In the genomic region with DNA sequence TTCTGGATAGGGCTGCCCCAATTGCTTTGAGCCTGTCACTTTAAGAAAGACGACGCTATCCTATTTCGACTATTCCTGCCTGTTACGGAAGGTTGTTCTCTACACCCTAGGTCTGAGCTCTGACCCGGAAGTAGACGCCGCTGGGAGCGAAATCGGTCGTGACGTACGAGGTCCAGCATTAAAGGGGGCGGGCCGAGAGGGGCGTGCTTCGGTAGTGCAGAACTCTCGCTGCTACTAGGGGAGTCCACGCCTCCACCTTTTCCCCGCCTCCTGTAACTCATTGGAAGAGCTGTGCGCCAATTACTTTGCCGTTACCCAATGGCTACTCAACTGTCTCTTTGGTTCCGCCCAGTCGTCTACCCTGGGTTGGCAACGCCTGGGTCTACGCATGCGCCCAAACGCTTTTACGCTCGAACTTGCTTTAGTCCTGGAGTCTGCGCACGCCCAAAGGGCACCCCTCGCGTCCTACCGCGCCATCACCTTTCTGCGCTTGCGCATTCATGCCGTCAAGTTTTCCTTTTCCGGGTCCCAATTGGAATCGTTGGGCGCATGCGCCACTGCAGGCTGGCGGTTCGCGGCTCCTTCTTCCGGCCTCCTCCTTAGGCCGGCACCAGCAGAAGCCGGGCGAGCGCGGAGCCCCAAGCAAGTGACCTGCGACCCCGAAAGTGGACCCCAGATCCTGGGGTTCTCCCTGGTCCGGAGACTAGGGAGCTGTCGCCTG, we compare ENCODE assay signal across 8 cellular contexts. TPM values are rescaled to one million over a fixed set of nuclear protein-coding genes. Genes with fewer than 3 reads are reported as not detected.
DNase-seq lines count a peak whose midpoint lies in the region; ATAC-seq, FAIRE-seq and TF ChIP-seq lines count a peak whose summit lies in the region.

TSS of gene PCNX3 (plus strand) at position 548 of the 721 bp plus-strand sequence. CDS start 536 bp downstream, outside the sequence.

- peak within 1 kb of the TSS; percentile 89 to 96 for H3K4me3 Mint-ChIP-seq in CD14-positive monocyte
- H3K4me3 Mint-ChIP-seq in activated CD4-positive, alpha-beta memory T cell treated with anti-CD3 and anti-CD28 coated beads for 36 hours = peak within 1 kb of the TSS; percentile 96

- no peaks in the 10 kb centered on the region for H3K9me3 ChIP-seq in HepG2 (ENCODE audit: low read length)

- peaks cover 60% of the 10 kb centered on the region for H3K79me2 ChIP-seq in HepG2 (ENCODE audit: insufficient read depth, low read length)

- no peak for TF ChIP-seq RAD21 in HepG2 (CRISPR knock-in tag; IDR thresholded peaks at IDR 0.05)

- ATAC-seq in GM19438 (IDR thresholded peaks at IDR 0.05; ENCODE audit: low read depth, unreplicated experiment) (peak; percentile 73), HG03575 (IDR thresholded peaks at IDR 0.05; ENCODE audit: extremely low read depth, insufficient number of reproducible peaks, low FRiP score, unreplicated experiment) (peak; percentile 46), HepG2 (peak; percentile 72)

- POLR2A ChIA-PET in activated CD4-positive, alpha-beta memory T cell treated with anti-CD3 and anti-CD28 coated beads for 36 hours (lab: Charles Lee) = interaction anchor here (0.5 to 3.9 kb wide), 21 partner anchors 20 to 755 kb away, joined by 3 to 24 read pairs (median 6); partner anchors contain the start of genes CFL1, EHBP1L1, FAM89B and KCNK7
- POLR2A ChIA-PET in HepG2 (lab: Yijun Ruan, JAX) = interaction anchor here (0.7 to 4.3 kb wide), 27 partner anchors 9 to 437 kb away, joined by 3 to 48 read pairs (median 4); partner anchors contain the start of genes CCDC85B, CFL1, EHBP1L1 and KAT5

- H3K27ac ChIP-seq in HepG2 (ENCODE audit: extremely low read length, insufficient read depth, low read length) = peak within 1 kb of the TSS; percentile 92

- no peaks in the 10 kb centered on the region for H3K27me3 Mint-ChIP-seq in CD14-positive monocyte (ENCODE audit: low read depth in 3 of 3)
- peaks cover 3% of the 10 kb centered on the region for H3K27me3 Mint-ChIP-seq in activated CD4-positive, alpha-beta memory T cell treated with anti-CD3 and anti-CD28 coated beads for 36 hours

- peak within 1 kb of the TSS; percentile 96 for H3K4me2 ChIP-seq in HepG2 (ENCODE audit: low read depth, low read length)

- H4K20me1 ChIP-seq in HepG2 (ENCODE audit: insufficient read depth, low read length) = peaks cover 23% of the 10 kb centered on the region; the same call in 1 of the 2 replicates

- H3K27me3 ChIP-seq in HepG2 (ENCODE audit: control insufficient read depth in 1 of 2, insufficient read depth in 2 of 2, low read length in 2 of 2) = no peaks in the 10 kb centered on the region; a peak in 1 of 5 replicates

- H3K4me1 ChIP-seq in HepG2 (ENCODE audit: insufficient read depth, low read length) = peaks cover 41% of the 10 kb centered on the region

- H3K36me3 Mint-ChIP-seq in CD14-positive monocyte = peaks cover 36 to 59% of the 10 kb centered on the region in 2 donors
- H3K36me3 Mint-ChIP-seq in activated CD4-positive, alpha-beta memory T cell treated with anti-CD3 and anti-CD28 coated beads for 36 hours = peaks cover 31% of the 10 kb centered on the region

- TF ChIP-seq POLR2A in HepG2 (IDR thresholded peaks at IDR 0.05; ENCODE audit: insufficient read depth in 1 of 2, low read depth in 2 of 2, low read length in 2 of 2) = peak in 1 of 2 experiments; percentile 44; a peak in 2 of 4 replicates

- peaks cover 39% of the 10 kb centered on the region for H3K4me1 Mint-ChIP-seq in CD14-positive monocyte
- peaks cover 43% of the 10 kb centered on the region for H3K4me1 Mint-ChIP-seq in activated CD4-positive, alpha-beta memory T cell treated with anti-CD3 and anti-CD28 coated beads for 36 hours (ENCODE audit: low read depth)

- no peak within 1 kb of the TSS for H2AFZ ChIP-seq in HepG2 (ENCODE audit: low read length)

- WGBS in HepG2 (ENCODE audit: low lambda C conversion rate) = 1% methylated on average over 39 of the region's 55 CpGs

- DNase-seq in CD14-positive monocyte (ENCODE audit: low spot score) (peak; percentile 100), NCI-H82 treated with DMSO at 0.1 percent for 48 hours (lab: John Stamatoyannopoulos, UW; ENCODE audit: unreplicated experiment) (peak; percentile 98), dermis microvascular lymphatic vessel endothelial cell (ENCODE audit: low read depth in 2 of 2) (peak; percentile 100), HepG2 (ENCODE audit: low spot score) (peak; percentile 100)
- peak; percentile 100 for DNase-seq in activated CD4-positive, alpha-beta memory T cell treated with anti-CD3 and anti-CD28 coated beads for 36 hours
- DNase-seq in stimulated activated CD4-positive, alpha-beta T cell treated with anti-CD3 and anti-CD28 coated beads, Interleukin-4, amount 100 ng/mL, for 1 hour = peak; percentile 99

- H3K9ac ChIP-seq in HepG2 (ENCODE audit: insufficient read depth, low read depth, low read length) = peak within 1 kb of the TSS; percentile 95

- peak; percentile 100 for FAIRE-seq in HepG2 (lab: Jason Lieb, UNC)

- CTCF ChIA-PET in activated CD4-positive, alpha-beta memory T cell treated with anti-CD3 and anti-CD28 coated beads for 36 hours (lab: Charles Lee) = interaction anchor here (0.6 to 5.7 kb wide), 10 partner anchors 10 to 300 kb away, joined by 3 to 39 read pairs (median 4); partner anchors contain the start of genes FAM89B, MUS81, RELA and ZNRD2
- CTCF ChIA-PET in HepG2 (lab: Yijun Ruan, JAX; ENCODE audit: low intra/inter-chr PET ratio, low total read pairs) = no interaction called here

- TF ChIP-seq CTCF in CD14-positive monocyte (IDR thresholded peaks at IDR 0.05) = no peak
- 0 out of 2 replicates have a peak, but pooled peaks have one; percentile 9 for TF ChIP-seq CTCF in HepG2 (CRISPR knock-in tag; IDR thresholded peaks at IDR 0.05)

- intact Hi-C loops in CD14-positive monocyte (cut with micrococcal nuclease) = loop anchor here (2.0 to 10.0 kb wide), 4 partner anchors 37 to 71 kb away; partner anchors contain the start of gene ZNRD2 (in 1 of the 2)
- intact Hi-C loops in activated CD4-positive, alpha-beta memory T cell treated with anti-CD3 and anti-CD28 coated beads for 36 hours (cut with micrococcal nuclease) = loop anchor here (1.0 to 2.0 kb wide), 9 partner anchors 23 to 437 kb away; partner anchors contain the start of genes CFL1, KAT5, SF3B2 and SIPA1
- intact Hi-C loops in HepG2 (cut with micrococcal nuclease; ENCODE audit: unreplicated experiment) = no loop called here

- no TSS peak for BruUV-seq in HepG2 (replicated peaks; lab: Mats Ljungman, UMichigan)

- H3K27ac Mint-ChIP-seq in CD14-positive monocyte = peak within 1 kb of the TSS; percentile 96 to 99 (median 98)
- H3K27ac Mint-ChIP-seq in activated CD4-positive, alpha-beta memory T cell treated with anti-CD3 and anti-CD28 coated beads for 36 hours = peak within 1 kb of the TSS; percentile 98

- peaks cover 18 to 39% of the 10 kb centered on the region in 2 experiments; a peak in 4 of 5 replicates for H3K36me3 ChIP-seq in HepG2 (replicated peaks in 1 of 2; ENCODE audit: control insufficient read depth in 1 of 2, insufficient read depth in 2 of 2, low read length in 2 of 2)

- H3K9me3 Mint-ChIP-seq in CD14-positive monocyte = peaks cover 0 to 1% (median 0%) of the 10 kb centered on the region in 7 donors
- H3K9me3 Mint-ChIP-seq in activated CD4-positive, alpha-beta memory T cell treated with anti-CD3 and anti-CD28 coated beads for 36 hours = no peaks in the 10 kb centered on the region

- in situ Hi-C loops in HepG2 (cut with HindIII; ENCODE audit: extremely low pct_ligation_motif_present, low pct_unique_long_range_greater_than_20kb) = no loop called here

- TF ChIP-seq EP300 in HepG2 (IDR thresholded peaks at IDR 0.05; ENCODE audit: low read depth in 2 of 2, low read length in 2 of 2) (0 out of 4 replicates have a peak, but pooled peaks of 1 of the 2 experiments have one; percentile 27), HepG2 (CRISPR knock-in tag; IDR thresholded peaks at IDR 0.05; ENCODE audit: borderline replicate concordance) (no peak; the same call in 1 of the 2 replicates)

- peak within 1 kb of the TSS; percentile 90 to 97 (median 94) for H3K4me3 ChIP-seq in HepG2 (replicated peaks in 1 of 3; ENCODE audit: insufficient read depth in 1 of 3, low read depth in 2 of 3, low read length in 3 of 3)

TF ChIP-seq in HepG2, 621 proteins besides CTCF, POLR2A, EP300 and RAD21 (continues in another document):
- TF ChIP-seq ZNF660 (CRISPR knock-in tag; IDR thresholded peaks at IDR 0.05; ENCODE audit: borderline replicate concordance, low read depth) = no peak
- TF ChIP-seq ZNF543 (CRISPR knock-in tag; IDR thresholded peaks at IDR 0.05) = 0 out of 2 replicates have a peak, but pooled peaks have one; percentile 38
- TF ChIP-seq HDAC1 (CRISPR knock-in tag; IDR thresholded peaks at IDR 0.05) = peak; percentile 76
- peak; percentile 48 for TF ChIP-seq ASH2L (IDR thresholded peaks at IDR 0.05; ENCODE audit: insufficient read length, low read depth, low read length)
- peak; percentile 81; the same call in 1 of the 2 replicates for TF ChIP-seq ZNF772 (CRISPR knock-in tag; IDR thresholded peaks at IDR 0.05)

RNA-seq across cellular contexts. Expression of gene PCNX3, which starts in this region (rescaled TPM):
- 1 to 10 TPM in 1 of 2 donors, under 1 TPM in 1; 0.58 to 1.7 TPM for polyA plus RNA-seq in CD14-positive monocyte
- 10 to 100 TPM; 29.8 to 32.1 TPM for total RNA-seq in activated CD4-positive, alpha-beta memory T cell treated with anti-CD3 and anti-CD28 coated beads for 36 hours
- 10.4 and 17.6 TPM in 2 replicates for total RNA-seq in dermis microvascular lymphatic vessel endothelial cell
- total RNA-seq in HepG2 (2016; rRNA removed; fragmentation: Illumina TruSeq; extraction: Trizol) = 14.5 and 23.0 TPM in 2 replicates
- 8.5 and 8.7 TPM in 2 replicates for total RNA-seq in HepG2 (2016; cell fraction: cytosol; rRNA removed; fragmentation: Illumina TruSeq; extraction: Trizol; ENCODE audit: low read depth)
- 12.2 and 22.7 TPM in 2 replicates for total RNA-seq in HepG2 (2016; cell fraction: insoluble cytoplasmic fraction; rRNA removed; fragmentation: Illumina TruSeq; extraction: Trizol)
- 9.3 and 9.7 TPM in 2 replicates for total RNA-seq in HepG2 (2016; cell fraction: membrane; rRNA removed; fragmentation: Illumina TruSeq; extraction: Trizol)
- 26.0 and 33.8 TPM in 2 replicates for total RNA-seq in HepG2 (2016; cell fraction: nucleus; rRNA removed; fragmentation: Illumina TruSeq; extraction: Trizol)
- 16.2 and 23.1 TPM in 2 replicates for polyA plus RNA-seq in HepG2 (2011; rRNA removed)
- polyA plus RNA-seq in HepG2 (2011; cell fraction: cytosol; rRNA removed) = 12.7 and 17.1 TPM in 2 replicates
- polyA plus RNA-seq in HepG2 (2011; cell fraction: nucleus; rRNA removed) = 99.5 and 123 TPM in 2 replicates
- polyA plus RNA-seq in HepG2 (2012) = 14.4 and 24.5 TPM in 2 replicates
- polyA plus RNA-seq in HepG2 (2016; cell fraction: cytosol; fragmentation: Illumina TruSeq; extraction: Trizol; ENCODE audit: low read depth) = 4.3 and 4.9 TPM in 2 replicates
- 14.3 and 21.7 TPM in 2 replicates for polyA plus RNA-seq in HepG2 (2016; cell fraction: insoluble cytoplasmic fraction; fragmentation: Illumina TruSeq; extraction: Trizol; ENCODE audit: low read depth)
- polyA plus RNA-seq in HepG2 (2016; cell fraction: membrane; fragmentation: Illumina TruSeq; extraction: Trizol; ENCODE audit: low read depth) = 5.8 and 6.9 TPM in 2 replicates
- polyA plus RNA-seq in HepG2 (2016; cell fraction: nucleus; fragmentation: Illumina TruSeq; extraction: Trizol; ENCODE audit: insufficient read depth, low read depth) = 68.2 and 73.5 TPM in 2 replicates
- 35.6 and 67.6 TPM in 2 replicates for polyA minus RNA-seq in HepG2 (2011; rRNA and poly(A)+ RNA removed; ENCODE audit: low replicate concordance)
- polyA minus RNA-seq in HepG2 (2011; cell fraction: cytosol; rRNA and poly(A)+ RNA removed) = 23.3 and 27.8 TPM in 2 replicates
- 32.3 and 32.8 TPM in 2 replicates for polyA minus RNA-seq in HepG2 (2011; cell fraction: nucleus; rRNA and poly(A)+ RNA removed)

Comparison
In these comparisons a context has a peak if more than half of its experiments do, and no peak if none do; other contexts are left out.
1. Peak in every context shown above with its lines: DNase-seq, ATAC-seq, H3K4me3 ChIP-seq and H3K27ac ChIP-seq.